Comparison of ENCODE assay signal across 8 cellular contexts in genomic region chr21:34526236-34526617, GRCh38. TPM values are rescaled to one million over a fixed set of nuclear protein-coding genes. Genes with fewer than 3 reads are reported as not detected.
A peak's percentile ranks its signal among the peaks of the same experiment; 100 is the strongest.
DNase-seq lines count a peak whose midpoint lies in the region; ATAC-seq and TF ChIP-seq lines count a peak whose summit lies in the region.

No MANE protein-coding gene starts in this region.

- H3K4ac ChIP-seq in mesenchymal stem cell (ENCODE audit: low read depth in 1 of 2, low read length in 2 of 2): no peak overlapping the region

- no peak overlapping the region for H2AFZ ChIP-seq in mesenchymal stem cell (ENCODE audit: low read depth, low read length)

- H3K4me1 Mint-ChIP-seq in activated naive CD4-positive, alpha-beta T cell treated with anti-CD3 and anti-CD28 coated beads, Interleukin-2, amount 50 U/mL, for 24 hours: peaks cover 50% of the 10 kb centered on the region
- peaks cover 22% of the 10 kb centered on the region for H3K4me1 Mint-ChIP-seq in MCF 10A (ENCODE audit: insufficient read depth, unreplicated experiment)

- H2BK12ac ChIP-seq in mesenchymal stem cell (ENCODE audit: low read length in 2 of 2): no peak overlapping the region

- no peak overlapping the region for H4K8ac ChIP-seq in mesenchymal stem cell (ENCODE audit: low read length)

- H2BK120ac ChIP-seq in mesenchymal stem cell (ENCODE audit: low read depth, low read length): no peak overlapping the region

- BruUV-seq in MCF 10A (replicated peaks; lab: Mats Ljungman, UMichigan): TSS peak; percentile 91

- peak overlapping the region; percentile 96 for H3K27ac Mint-ChIP-seq in activated naive CD4-positive, alpha-beta T cell treated with anti-CD3 and anti-CD28 coated beads, Interleukin-2, amount 50 U/mL, for 24 hours
- H3K27ac Mint-ChIP-seq in MCF 10A (ENCODE audit: low read depth, unreplicated experiment): peak overlapping the region; percentile 95

- H3K4me2 ChIP-seq in mesenchymal stem cell (ENCODE audit: low read length, poor library complexity, severe bottlenecking): peak overlapping the region; percentile 70

- H4K91ac ChIP-seq in mesenchymal stem cell (ENCODE audit: low read length): no peak overlapping the region

- H3K4me1 ChIP-seq in mesenchymal stem cell (ENCODE audit: control insufficient read depth, insufficient read depth, low read depth, low read length) (peaks cover 17% of the 10 kb centered on the region), urinary bladder (ENCODE audit: insufficient read depth) (no peaks in the 10 kb centered on the region)

- intact Hi-C loops in MCF 10A (cut with micrococcal nuclease): no loop called here

- peak overlapping the region in 1 of 2 experiments; percentile 11 for H3K18ac ChIP-seq in mesenchymal stem cell (ENCODE audit: low read depth in 1 of 2, low read length in 2 of 2)

- peaks cover 8% of the 10 kb centered on the region for H3K79me1 ChIP-seq in mesenchymal stem cell (replicated peaks; ENCODE audit: low read length, poor library complexity, severe bottlenecking)

- TF ChIP-seq CTCF in MCF 10A (IDR thresholded peaks at IDR 0.05; ENCODE audit: unreplicated experiment): no peak

- H3K27me3 Mint-ChIP-seq in activated naive CD4-positive, alpha-beta T cell treated with anti-CD3 and anti-CD28 coated beads, Interleukin-2, amount 50 U/mL, for 24 hours: no peaks in the 10 kb centered on the region
- no peaks in the 10 kb centered on the region for H3K27me3 Mint-ChIP-seq in MCF 10A (ENCODE audit: insufficient read depth, unreplicated experiment)

- no peaks in the 10 kb centered on the region for H3K9me3 ChIP-seq in mesenchymal stem cell (ENCODE audit: control insufficient read depth, low read length)

- H2BK15ac ChIP-seq in mesenchymal stem cell (ENCODE audit: low read depth, poor library complexity, severe bottlenecking): no peak overlapping the region

- peak overlapping the region in 1 of 2 experiments; percentile 82 for H3K4me3 ChIP-seq in mesenchymal stem cell (ENCODE audit: insufficient read depth in 1 of 2, low read depth in 1 of 2, low read length in 2 of 2)
- peak overlapping the region; percentile 31 for H3K4me3 ChIP-seq in urinary bladder (ENCODE audit: low read depth, low read length)

- no peak for DNase-seq in activated naive CD4-positive, alpha-beta T cell treated with anti-CD3 and anti-CD28 coated beads, Interleukin-2, amount 50 U/mL, for 16 hours
- DNase-seq in MCF 10A (ENCODE audit: unreplicated experiment) (no peak), mesenchymal stem cell (no peak), NCI-H1105 (lab: John Stamatoyannopoulos, UW) (no peak), HPDE6-E6E7 (ENCODE audit: extremely low spot score) (no peak)

- POLR2A ChIA-PET in MCF 10A (lab: Yijun Ruan, JAX): interaction anchor here (0.6 to 2.3 kb wide), 17 partner anchors 10 to 1537 kb away, joined by 3 to 22 read pairs (median 4); partner anchors contain the start of genes KCNE1 and RCAN1

- 0% methylated on average over 2 of the region's 5 CpGs for WGBS in mesenchymal stem cell
- 15% methylated on average over 5 of the region's 5 CpGs for WGBS in urinary bladder

- peak overlapping the region; percentile 78 for H3K4me3 Mint-ChIP-seq in activated naive CD4-positive, alpha-beta T cell treated with anti-CD3 and anti-CD28 coated beads, Interleukin-2, amount 50 U/mL, for 24 hours
- peak overlapping the region; percentile 76 for H3K4me3 Mint-ChIP-seq in MCF 10A (ENCODE audit: unreplicated experiment)

- H3K36me3 Mint-ChIP-seq in activated naive CD4-positive, alpha-beta T cell treated with anti-CD3 and anti-CD28 coated beads, Interleukin-2, amount 50 U/mL, for 24 hours: peaks cover 7% of the 10 kb centered on the region
- peaks cover 5% of the 10 kb centered on the region for H3K36me3 Mint-ChIP-seq in MCF 10A (ENCODE audit: insufficient read depth, unreplicated experiment)

- H3K36me3 ChIP-seq in mesenchymal stem cell (ENCODE audit: control insufficient read depth in 1 of 2, insufficient read depth in 2 of 2, low read depth in 1 of 2, low read length in 2 of 2): peaks cover 19 to 21% of the 10 kb centered on the region in 2 experiments
- H3K36me3 ChIP-seq in urinary bladder (ENCODE audit: insufficient read depth): no peaks in the 10 kb centered on the region

- CTCF ChIA-PET in MCF 10A (lab: Yijun Ruan, JAX): interaction anchor here (0.5 to 1.6 kb wide), 6 partner anchors 18 to 1392 kb away, joined by 3 to 7 read pairs (median 4); no protein-coding TSS in a partner anchor

- peak overlapping the region; percentile 67 for H2AK5ac ChIP-seq in mesenchymal stem cell (ENCODE audit: low read length, severe bottlenecking)

- H3K9ac ChIP-seq in mesenchymal stem cell (ENCODE audit: low read length): peak overlapping the region; percentile 99

- H3K27ac ChIP-seq in mesenchymal stem cell (ENCODE audit: low read length, poor library complexity, severe bottlenecking) (peak overlapping the region; percentile 97), urinary bladder (ENCODE audit: low read depth) (peak overlapping the region; percentile 75)

- H2BK5ac ChIP-seq in mesenchymal stem cell (ENCODE audit: low read depth, low read length, poor library complexity, severe bottlenecking): peak overlapping the region; percentile 53

- no peaks in the 10 kb centered on the region for H3K9me3 Mint-ChIP-seq in activated naive CD4-positive, alpha-beta T cell treated with anti-CD3 and anti-CD28 coated beads, Interleukin-2, amount 50 U/mL, for 24 hours
- H3K9me3 Mint-ChIP-seq in MCF 10A (ENCODE audit: unreplicated experiment): no peaks in the 10 kb centered on the region

- ATAC-seq in HG02588 (IDR thresholded peaks at IDR 0.05; ENCODE audit: unreplicated experiment): no peak

- no peak overlapping the region for H3K14ac ChIP-seq in mesenchymal stem cell (ENCODE audit: low read length in 2 of 2)

- H3K27me3 ChIP-seq in mesenchymal stem cell (ENCODE audit: control insufficient read depth in 1 of 2, insufficient read depth in 1 of 2, low read length in 2 of 2): no peaks in the 10 kb centered on the region

- no peak overlapping the region for H3K23ac ChIP-seq in mesenchymal stem cell (ENCODE audit: low read length in 2 of 2)

RNA-seq across cellular contexts. Expression of gene KCNE1, which starts 14.2 kb away (rescaled TPM):
- total RNA-seq in MCF 10A (2022): 0.14 and 0.20 TPM in 2 replicates
- 0.19 TPM for polyA plus RNA-seq in mesenchymal stem cell (2013, experiment 1 of 2)
- polyA plus RNA-seq in mesenchymal stem cell (2013, experiment 2 of 2): 0.23 TPM
- 0.11 TPM for total RNA-seq in urinary bladder
- polyA plus RNA-seq in urinary bladder: 0.48 TPM
